Comparison of ENCODE assay signal across 9 cellular contexts in genomic region chr3:108088697-108089096, GRCh38. TPM values are rescaled to one million over a fixed set of nuclear protein-coding genes. Genes with fewer than 3 reads are reported as not detected.
A peak's percentile ranks its signal among the peaks of the same experiment; 100 is the strongest.
DNase-seq lines count a peak whose midpoint lies in the region; ATAC-seq, FAIRE-seq and TF ChIP-seq lines count a peak whose summit lies in the region.
"Had no signal": no experiment of that assay in that cellular context is flagged by ENCODE, and none has a peak within 500 bp of the region (broad histone marks: within the 10 kb centered on the region; RNA-seq: fewer than 3 reads in every experiment).

No MANE protein-coding gene starts in this region.

- POLR2A ChIA-PET in A549 (lab: Yijun Ruan, JAX), result no interaction called here

- no peak for TF ChIP-seq RAD21 in A549 (conservative IDR thresholded peaks at IDR 0.05 in 1 of 2, IDR thresholded peaks at IDR 0.05 in 1 of 2)

- no peak overlapping the region for H4K8ac ChIP-seq in mesendoderm (ENCODE audit: low read depth, low read length)

- no peak for TF ChIP-seq EP300 in A549 (IDR thresholded peaks at IDR 0.05)

- H3K27me3 ChIP-seq in dorsolateral prefrontal cortex, result no peaks in the 10 kb centered on the region
- no peaks in the 10 kb centered on the region for H3K27me3 ChIP-seq in small intestine (ENCODE audit: control insufficient read depth in 2 of 2, insufficient read depth in 2 of 2, low read length in 2 of 2)
- peaks cover 7% of the 10 kb centered on the region for H3K27me3 ChIP-seq in mesendoderm (ENCODE audit: insufficient read depth, low read length, poor library complexity)

- H3K36me3 ChIP-seq in small intestine (ENCODE audit: control insufficient read depth in 2 of 2, insufficient read depth in 2 of 2, low read length in 2 of 2) (no peaks in the 10 kb centered on the region), mesendoderm (ENCODE audit: control insufficient read depth, insufficient read depth, low read length) (no peaks in the 10 kb centered on the region)

- no peak overlapping the region for H3K18ac ChIP-seq in mesendoderm (ENCODE audit: low read length)

- H3K4ac ChIP-seq in mesendoderm (ENCODE audit: low read depth, low read length), result no peak overlapping the region

- 72% methylated on average over 2 of the region's 2 CpGs for WGBS in A549 (ENCODE audit: missing lambda C conversion rate)
- 1 to 10% (median 10%) methylated on average over 2 of the region's 2 CpGs for WGBS in small intestine, 3 donors
- WGBS in mesendoderm (ENCODE audit: extremely low coverage, insufficient coverage, low lambda C conversion rate), result no CpG with 5 or more reads among the region's 2 CpGs

- H2BK5ac ChIP-seq in mesendoderm (ENCODE audit: low read length), result no peak overlapping the region

- H3K9me3 ChIP-seq in A549, result no peaks in the 10 kb centered on the region
- H3K9me3 ChIP-seq in small intestine (ENCODE audit: control insufficient read depth, low read depth), result no peaks in the 10 kb centered on the region

- DNase-seq in A549 (ENCODE audit: low read depth in 1 of 2, low spot score in 1 of 2) (no peak), RKO (ENCODE audit: low spot score) (peak; percentile 37), dorsolateral prefrontal cortex (no peak), small intestine (peak; percentile 55), mesendoderm (no peak), D341Med (ENCODE audit: low spot score) (no peak)

- H3K4me2 ChIP-seq in A549 (peak overlapping the region; percentile 99), mesendoderm (ENCODE audit: low read length) (no peak overlapping the region)

- H2AK5ac ChIP-seq in mesendoderm (ENCODE audit: low read length), result no peak overlapping the region

- H3K27ac ChIP-seq in A549, result no peak overlapping the region
- H3K27ac ChIP-seq in dorsolateral prefrontal cortex, result peak overlapping the region in 44 of 59 donors; percentile 3 to 98 (median 91)
- H3K27ac ChIP-seq in small intestine (ENCODE audit: low read depth in 1 of 2, low read length in 1 of 2), result no peak overlapping the region
- no peak overlapping the region for H3K27ac ChIP-seq in mesendoderm (ENCODE audit: low read depth, low read length)

- no peak overlapping the region for H4K5ac ChIP-seq in mesendoderm (ENCODE audit: low read length)

- intact Hi-C loops in dorsolateral prefrontal cortex (cut with DNase I), result no loop called here

- no peak for TF ChIP-seq POLR2A in A549 (IDR thresholded peaks at IDR 0.05; ENCODE audit: low read length)

- no peak overlapping the region for H3K9ac ChIP-seq in mesendoderm (ENCODE audit: low read length)

- CTCF ChIA-PET in A549 (lab: Yijun Ruan, JAX), result interaction anchor here (1.1 kb wide), 1 partner anchor 135 kb away, joined by 3 read pairs; no protein-coding TSS in a partner anchor

- no peak overlapping the region for H3K4me3 ChIP-seq in A549
- H3K4me3 ChIP-seq in dorsolateral prefrontal cortex, result peak overlapping the region; percentile 67 to 99 (median 91)
- H3K4me3 ChIP-seq in small intestine (ENCODE audit: low read depth in 1 of 2, low read length in 2 of 2), result peak overlapping the region in 1 of 2 donors; percentile 48
- no peak overlapping the region for H3K4me3 ChIP-seq in mesendoderm (ENCODE audit: low read length)

- no peak for FAIRE-seq in A549 (lab: Jason Lieb, UNC)
- FAIRE-seq in small intestine (lab: Jason Lieb, UNC), result no peak
- FAIRE-seq: H1 had no signal

- no peak overlapping the region for H2BK15ac ChIP-seq in mesendoderm (replicated peaks; ENCODE audit: low read depth)

- H3K4me1 ChIP-seq in A549, result peaks cover 11% of the 10 kb centered on the region; the same call in 2 of the 3 replicates
- H3K4me1 ChIP-seq in small intestine (ENCODE audit: control insufficient read depth in 2 of 2, insufficient read depth in 1 of 2, low read depth in 1 of 2, low read length in 1 of 2), result peaks cover 0 to 15% of the 10 kb centered on the region in 2 donors
- H3K4me1 ChIP-seq in mesendoderm (ENCODE audit: control insufficient read depth, low read depth, low read length), result no peaks in the 10 kb centered on the region

- ATAC-seq in A549 (no peak), GM18498 (IDR thresholded peaks at IDR 0.05; ENCODE audit: unreplicated experiment) (peak; percentile 28), HG03039 (IDR thresholded peaks at IDR 0.05; ENCODE audit: unreplicated experiment) (peak; percentile 38)

- no peak overlapping the region for H3K56ac ChIP-seq in mesendoderm (ENCODE audit: low read length)

- no peak overlapping the region for H2BK120ac ChIP-seq in mesendoderm (ENCODE audit: low read depth, low read length)

- TF ChIP-seq CTCF in A549 (IDR thresholded peaks at IDR 0.05), result no peak
- no peak for TF ChIP-seq CTCF in dorsolateral prefrontal cortex (IDR thresholded peaks at IDR 0.05 in 54 of 56, conservative IDR thresholded peaks at IDR 0.05 in 2 of 56; ENCODE audit: low read depth in 1 of 56, partially characterized antibody in 56 of 56)

- no peak overlapping the region for H3K23ac ChIP-seq in mesendoderm (ENCODE audit: low read length)

- no peaks in the 10 kb centered on the region for H3K79me2 ChIP-seq in mesendoderm (ENCODE audit: control insufficient read depth, insufficient read depth, low read length)

- no peaks in the 10 kb centered on the region for H3K79me1 ChIP-seq in mesendoderm (ENCODE audit: low read length)

TF ChIP-seq in A549, 52 proteins besides CTCF, POLR2A, EP300 and RAD21:
- no peak for TF ChIP-seq POLR2AphosphoS2 (conservative IDR thresholded peaks at IDR 0.05; ENCODE audit: low read length)
- no peak for TF ChIP-seq CBX2 (IDR thresholded peaks at IDR 0.05; ENCODE audit: borderline replicate concordance, low read depth)
- TF ChIP-seq NPAS2 (CRISPR knock-in tag; IDR thresholded peaks at IDR 0.05; ENCODE audit: borderline replicate concordance), result no peak
- no peak for TF ChIP-seq HDAC2 (IDR thresholded peaks at IDR 0.05)
- no peak for TF ChIP-seq FOSL2 (IDR thresholded peaks at IDR 0.05)
- TF ChIP-seq FOSL2 (CRISPR knock-in tag; IDR thresholded peaks at IDR 0.05), result no peak
- TF ChIP-seq PHF8 (IDR thresholded peaks at IDR 0.05; ENCODE audit: borderline replicate concordance, low read depth), result no peak
- TF ChIP-seq, protein P1, sequence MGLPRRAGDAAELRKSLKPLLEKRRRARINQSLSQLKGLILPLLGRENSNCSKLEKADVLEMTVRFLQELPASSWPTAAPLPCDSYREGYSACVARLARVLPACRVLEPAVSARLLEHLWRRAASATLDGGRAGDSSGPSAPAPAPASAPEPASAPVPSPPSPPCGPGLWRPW (IDR thresholded peaks at IDR 0.05), result no peak
- no peak for TF ChIP-seq JUN (IDR thresholded peaks at IDR 0.05)
- no peak for TF ChIP-seq EHF (CRISPR knock-in tag; IDR thresholded peaks at IDR 0.05)
- no peak for TF ChIP-seq KDM5A (IDR thresholded peaks at IDR 0.05)
- TF ChIP-seq GATA3 (IDR thresholded peaks at IDR 0.05; ENCODE audit: borderline replicate concordance), result no peak

RNA-seq across cellular contexts. Expression of gene CD47, which starts 2.1 kb away (rescaled TPM):
- polyA plus RNA-seq in A549 (2011; rRNA removed) (26.1 and 31.0 TPM in 2 replicates), A549 (2017; fragmentation: RNase III; extraction: RNeasy Plus Mini Kit Qiagen cat#74134 plus additional on column Dnase treatment) (34.6 to 35.9 TPM (median 35.3 TPM) in 3 replicates), small intestine (10 to 100 TPM; 18.9 to 67.2 (median 29.1) TPM)
- polyA plus RNA-seq in A549 (2012; cell fraction: cytosol; rRNA removed), result 11.8 and 12.6 TPM in 2 replicates
- polyA plus RNA-seq in A549 (2012; cell fraction: nucleus; rRNA removed), result 7.1 and 13.5 TPM in 2 replicates
- polyA minus RNA-seq in A549 (2011; rRNA and poly(A)+ RNA removed), result 11.2 and 14.4 TPM in 2 replicates
- 100 to 1,000 TPM in 119 of 120 experiments, 10 to 100 TPM in 1; 66.8 to 236 (median 180) TPM for total RNA-seq in dorsolateral prefrontal cortex
- 4.5 TPM for polyA plus RNA-seq in mesendoderm (2013, experiment 1 of 2)
- 5.3 TPM for polyA plus RNA-seq in mesendoderm (2013, experiment 2 of 2)

Comparison
In these comparisons a context has a peak if more than half of its experiments do, and no peak if none do; other contexts are left out.
1. ATAC-seq: peak in GM18498 (single experiment) and HG03039 (single experiment); none in A549 (0 of 2).
2. DNase-seq: peak in RKO (single experiment) and small intestine (single experiment); none in A549 (0 of 2), dorsolateral prefrontal cortex (0 of 10), mesendoderm (single experiment) and D341Med (single experiment).
3. H3K27ac ChIP-seq: peak in dorsolateral prefrontal cortex (44 of 59); none in A549 (0 of 2), small intestine (0 of 2) and mesendoderm (single experiment).
4. H3K4me3 ChIP-seq: peak in dorsolateral prefrontal cortex (59 of 59); none in A549 (single experiment) and mesendoderm (single experiment).